ENCODE assay signal across 1 cellular context in the genomic region with DNA sequence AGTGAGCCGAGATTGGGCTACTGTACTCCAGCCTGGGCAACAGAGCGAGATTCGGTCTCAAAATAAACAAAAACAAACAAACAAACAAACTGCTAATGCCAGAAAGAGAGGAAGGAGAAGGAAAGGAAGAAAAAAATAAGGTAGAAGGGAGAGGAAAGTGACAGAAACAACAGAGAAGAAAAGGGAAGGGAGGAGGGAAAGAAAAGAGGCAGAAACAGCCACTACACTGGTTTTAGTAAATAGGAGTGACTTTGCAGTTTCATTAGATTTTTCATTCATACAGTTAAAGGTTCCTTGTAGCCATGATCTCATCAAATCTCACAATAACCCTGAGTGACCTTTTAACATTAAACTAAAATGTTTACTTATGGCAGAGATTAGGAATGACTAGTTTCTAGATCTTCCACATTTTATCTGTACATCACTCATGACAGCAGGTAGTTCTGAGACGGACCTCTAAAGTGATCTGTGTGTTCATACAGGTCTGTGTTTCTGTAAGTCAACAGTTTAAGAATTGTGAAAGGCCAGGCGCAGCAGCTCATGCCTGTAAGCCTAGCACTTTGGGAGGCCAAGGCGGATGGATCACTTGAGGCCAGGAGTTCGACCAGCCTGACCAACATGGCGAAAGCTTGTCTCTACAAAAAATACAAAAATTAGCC.
TF ChIP-seq lines count a peak whose summit lies in the region.

No MANE protein-coding gene starts in this region.

TF ChIP-seq in GM23338, 12 proteins besides CTCF, POLR2A, EP300 and RAD21 (continued from another document):
- TF ChIP-seq, protein P1, sequence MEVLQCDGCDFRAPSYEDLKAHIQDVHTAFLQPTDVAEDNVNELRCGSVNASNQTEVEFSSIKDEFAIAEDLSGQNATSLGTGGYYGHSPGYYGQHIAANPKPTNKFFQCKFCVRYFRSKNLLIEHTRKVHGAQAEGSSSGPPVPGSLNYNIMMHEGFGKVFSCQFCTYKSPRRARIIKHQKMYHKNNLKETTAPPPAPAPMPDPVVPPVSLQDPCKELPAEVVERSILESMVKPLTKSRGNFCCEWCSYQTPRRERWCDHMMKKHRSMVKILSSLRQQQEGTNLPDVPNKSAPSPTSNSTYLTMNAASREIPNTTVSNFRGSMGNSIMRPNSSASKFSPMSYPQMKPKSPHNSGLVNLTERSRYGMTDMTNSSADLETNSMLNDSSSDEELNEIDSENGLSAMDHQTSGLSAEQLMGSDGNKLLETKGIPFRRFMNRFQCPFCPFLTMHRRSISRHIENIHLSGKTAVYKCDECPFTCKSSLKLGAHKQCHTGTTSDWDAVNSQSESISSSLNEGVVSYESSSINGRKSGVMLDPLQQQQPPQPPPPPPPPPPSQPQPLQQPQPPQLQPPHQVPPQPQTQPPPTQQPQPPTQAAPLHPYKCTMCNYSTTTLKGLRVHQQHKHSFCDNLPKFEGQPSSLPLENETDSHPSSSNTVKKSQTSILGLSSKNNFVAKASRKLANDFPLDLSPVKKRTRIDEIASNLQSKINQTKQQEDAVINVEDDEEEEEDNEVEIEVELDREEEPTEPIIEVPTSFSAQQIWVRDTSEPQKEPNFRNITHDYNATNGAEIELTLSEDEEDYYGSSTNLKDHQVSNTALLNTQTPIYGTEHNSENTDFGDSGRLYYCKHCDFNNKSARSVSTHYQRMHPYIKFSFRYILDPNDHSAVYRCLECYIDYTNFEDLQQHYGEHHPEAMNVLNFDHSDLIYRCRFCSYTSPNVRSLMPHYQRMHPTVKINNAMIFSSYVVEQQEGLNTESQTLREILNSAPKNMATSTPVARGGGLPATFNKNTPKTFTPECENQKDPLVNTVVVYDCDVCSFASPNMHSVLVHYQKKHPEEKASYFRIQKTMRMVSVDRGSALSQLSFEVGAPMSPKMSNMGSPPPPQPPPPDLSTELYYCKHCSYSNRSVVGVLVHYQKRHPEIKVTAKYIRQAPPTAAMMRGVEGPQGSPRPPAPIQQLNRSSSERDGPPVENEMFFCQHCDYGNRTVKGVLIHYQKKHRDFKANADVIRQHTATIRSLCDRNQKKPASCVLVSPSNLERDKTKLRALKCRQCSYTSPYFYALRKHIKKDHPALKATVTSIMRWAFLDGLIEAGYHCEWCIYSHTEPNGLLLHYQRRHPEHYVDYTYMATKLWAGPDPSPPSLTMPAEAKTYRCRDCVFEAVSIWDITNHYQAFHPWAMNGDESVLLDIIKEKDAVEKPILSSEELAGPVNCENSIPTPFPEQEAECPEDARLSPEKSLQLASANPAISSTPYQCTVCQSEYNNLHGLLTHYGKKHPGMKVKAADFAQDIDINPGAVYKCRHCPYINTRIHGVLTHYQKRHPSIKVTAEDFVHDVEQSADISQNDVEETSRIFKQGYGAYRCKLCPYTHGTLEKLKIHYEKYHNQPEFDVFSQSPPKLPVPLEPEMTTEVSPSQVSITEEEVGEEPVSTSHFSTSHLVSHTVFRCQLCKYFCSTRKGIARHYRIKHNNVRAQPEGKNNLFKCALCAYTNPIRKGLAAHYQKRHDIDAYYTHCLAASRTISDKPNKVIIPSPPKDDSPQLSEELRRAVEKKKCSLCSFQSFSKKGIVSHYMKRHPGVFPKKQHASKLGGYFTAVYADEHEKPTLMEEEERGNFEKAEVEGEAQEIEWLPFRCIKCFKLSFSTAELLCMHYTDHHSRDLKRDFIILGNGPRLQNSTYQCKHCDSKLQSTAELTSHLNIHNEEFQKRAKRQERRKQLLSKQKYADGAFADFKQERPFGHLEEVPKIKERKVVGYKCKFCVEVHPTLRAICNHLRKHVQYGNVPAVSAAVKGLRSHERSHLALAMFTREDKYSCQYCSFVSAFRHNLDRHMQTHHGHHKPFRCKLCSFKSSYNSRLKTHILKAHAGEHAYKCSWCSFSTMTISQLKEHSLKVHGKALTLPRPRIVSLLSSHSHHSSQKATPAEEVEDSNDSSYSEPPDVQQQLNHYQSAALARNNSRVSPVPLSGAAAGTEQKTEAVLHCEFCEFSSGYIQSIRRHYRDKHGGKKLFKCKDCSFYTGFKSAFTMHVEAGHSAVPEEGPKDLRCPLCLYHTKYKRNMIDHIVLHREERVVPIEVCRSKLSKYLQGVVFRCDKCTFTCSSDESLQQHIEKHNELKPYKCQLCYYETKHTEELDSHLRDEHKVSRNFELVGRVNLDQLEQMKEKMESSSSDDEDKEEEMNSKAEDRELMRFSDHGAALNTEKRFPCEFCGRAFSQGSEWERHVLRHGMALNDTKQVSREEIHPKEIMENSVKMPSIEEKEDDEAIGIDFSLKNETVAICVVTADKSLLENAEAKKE (CRISPR knock-in tag; IDR thresholded peaks at IDR 0.05) = no peak
- no peak for TF ChIP-seq STAT1 (IDR thresholded peaks at IDR 0.05; ENCODE audit: unreplicated experiment)
- no peak for TF ChIP-seq NANOG (IDR thresholded peaks at IDR 0.05; ENCODE audit: borderline replicate concordance)
- no peak for TF ChIP-seq EZH2phosphoT487 (IDR thresholded peaks at IDR 0.05; ENCODE audit: unreplicated experiment)
- no peak for TF ChIP-seq POLR2AphosphoS5 (IDR thresholded peaks at IDR 0.05; ENCODE audit: low read depth)
- no peak for TF ChIP-seq ZNF114 (CRISPR knock-in tag; IDR thresholded peaks at IDR 0.05)
- TF ChIP-seq ETS1 (IDR thresholded peaks at IDR 0.05) = no peak
